ENCODE assay signal across 7 cellular contexts in the genomic region with DNA sequence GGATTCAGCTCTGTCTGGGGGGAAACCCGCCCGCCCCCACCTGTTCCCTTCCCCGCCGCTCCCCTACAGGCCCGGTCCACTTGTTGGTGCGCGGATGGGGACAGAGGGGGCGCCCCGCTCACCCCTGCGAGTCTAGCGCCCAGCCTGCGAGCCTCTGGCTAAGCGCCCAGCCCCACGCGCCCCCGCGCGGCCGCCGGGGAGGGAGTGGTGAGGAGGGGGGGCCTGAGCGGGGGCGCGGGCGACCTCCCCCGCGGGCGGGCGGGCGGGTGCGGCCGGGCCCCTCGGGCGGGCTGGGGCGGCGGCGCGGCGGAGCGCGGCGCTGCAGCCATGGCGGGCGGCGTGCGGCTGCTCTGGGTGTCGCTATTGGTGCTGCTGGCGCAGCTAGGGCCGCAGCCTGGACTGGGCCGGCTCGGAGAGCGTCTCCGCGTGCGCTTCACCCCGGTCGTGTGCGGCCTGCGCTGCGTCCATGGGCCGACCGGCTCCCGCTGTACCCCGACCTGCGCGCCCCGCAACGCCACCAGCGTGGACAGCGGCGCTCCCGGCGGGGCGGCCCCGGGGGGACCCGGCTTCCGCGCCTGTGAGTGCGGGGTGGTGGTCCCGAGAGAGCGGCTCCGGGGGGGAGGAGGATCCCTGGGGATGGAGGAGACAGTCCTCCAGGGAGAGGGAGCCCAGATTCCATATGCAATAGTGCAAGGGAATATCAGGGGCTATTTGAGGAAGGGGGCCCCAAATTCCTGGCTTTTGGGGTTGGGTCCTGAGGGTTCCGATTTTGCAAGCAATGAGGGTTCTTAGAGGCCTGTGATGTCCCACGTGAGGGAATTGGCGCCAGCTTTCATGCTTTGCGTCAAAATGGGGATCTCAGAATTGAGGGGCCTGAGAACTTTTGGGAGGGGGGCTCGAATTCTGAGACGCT. TPM values are rescaled to one million over a fixed set of nuclear protein-coding genes. Genes with fewer than 3 reads are reported as not detected.
DNase-seq lines count a peak whose midpoint lies in the region; ATAC-seq, FAIRE-seq and TF ChIP-seq lines count a peak whose summit lies in the region.

A gene with protein sequence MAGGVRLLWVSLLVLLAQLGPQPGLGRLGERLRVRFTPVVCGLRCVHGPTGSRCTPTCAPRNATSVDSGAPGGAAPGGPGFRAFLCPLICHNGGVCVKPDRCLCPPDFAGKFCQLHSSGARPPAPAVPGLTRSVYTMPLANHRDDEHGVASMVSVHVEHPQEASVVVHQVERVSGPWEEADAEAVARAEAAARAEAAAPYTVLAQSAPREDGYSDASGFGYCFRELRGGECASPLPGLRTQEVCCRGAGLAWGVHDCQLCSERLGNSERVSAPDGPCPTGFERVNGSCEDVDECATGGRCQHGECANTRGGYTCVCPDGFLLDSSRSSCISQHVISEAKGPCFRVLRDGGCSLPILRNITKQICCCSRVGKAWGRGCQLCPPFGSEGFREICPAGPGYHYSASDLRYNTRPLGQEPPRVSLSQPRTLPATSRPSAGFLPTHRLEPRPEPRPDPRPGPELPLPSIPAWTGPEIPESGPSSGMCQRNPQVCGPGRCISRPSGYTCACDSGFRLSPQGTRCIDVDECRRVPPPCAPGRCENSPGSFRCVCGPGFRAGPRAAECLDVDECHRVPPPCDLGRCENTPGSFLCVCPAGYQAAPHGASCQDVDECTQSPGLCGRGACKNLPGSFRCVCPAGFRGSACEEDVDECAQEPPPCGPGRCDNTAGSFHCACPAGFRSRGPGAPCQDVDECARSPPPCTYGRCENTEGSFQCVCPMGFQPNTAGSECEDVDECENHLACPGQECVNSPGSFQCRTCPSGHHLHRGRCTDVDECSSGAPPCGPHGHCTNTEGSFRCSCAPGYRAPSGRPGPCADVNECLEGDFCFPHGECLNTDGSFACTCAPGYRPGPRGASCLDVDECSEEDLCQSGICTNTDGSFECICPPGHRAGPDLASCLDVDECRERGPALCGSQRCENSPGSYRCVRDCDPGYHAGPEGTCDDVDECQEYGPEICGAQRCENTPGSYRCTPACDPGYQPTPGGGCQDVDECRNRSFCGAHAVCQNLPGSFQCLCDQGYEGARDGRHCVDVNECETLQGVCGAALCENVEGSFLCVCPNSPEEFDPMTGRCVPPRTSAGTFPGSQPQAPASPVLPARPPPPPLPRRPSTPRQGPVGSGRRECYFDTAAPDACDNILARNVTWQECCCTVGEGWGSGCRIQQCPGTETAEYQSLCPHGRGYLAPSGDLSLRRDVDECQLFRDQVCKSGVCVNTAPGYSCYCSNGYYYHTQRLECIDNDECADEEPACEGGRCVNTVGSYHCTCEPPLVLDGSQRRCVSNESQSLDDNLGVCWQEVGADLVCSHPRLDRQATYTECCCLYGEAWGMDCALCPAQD (N-terminal part only) (plus strand): TSS at position 309 of the 913 bp plus-strand sequence. CDS start 19 bp downstream, at position 328.

- no peaks in the 10 kb centered on the region for H3K36me3 Mint-ChIP-seq in stimulated activated memory B cell treated with anti-CD40 and anti-IgM and Interleukin-4, amounts not matched to agents 10 μg/mL and 1 μg/mL and 100 μg/mL, for 72 hours

- DNase-seq in GM10266 (ENCODE audit: extremely low spot score) (peak; percentile 53), NCI-H460 (ENCODE audit: extremely low read depth, low read depth) (no peak), brain microvascular endothelial cell (no peak), keratinocyte (ENCODE audit: low read depth, low spot score) (no peak), NCI-H2081 (lab: John Stamatoyannopoulos, UW) (no peak)

- peak within 1 kb of the TSS; percentile 96 for H3K4me2 ChIP-seq in keratinocyte (ENCODE audit: control insufficient read depth, extremely low read depth, insufficient read depth, low read depth, low read length)

- H3K27ac Mint-ChIP-seq in stimulated activated memory B cell treated with anti-CD40 and anti-IgM and Interleukin-4, amounts not matched to agents 10 μg/mL and 1 μg/mL and 100 μg/mL, for 72 hours = no peak within 1 kb of the TSS

- H3K9ac ChIP-seq in keratinocyte (ENCODE audit: control insufficient read depth, extremely low read depth, insufficient read depth, low read length) = peak within 1 kb of the TSS; percentile 71

- no peaks in the 10 kb centered on the region for H3K36me3 ChIP-seq in brain microvascular endothelial cell (replicated peaks)
- H3K36me3 ChIP-seq in keratinocyte (ENCODE audit: control insufficient read depth in 2 of 2, extremely low read depth in 1 of 2, insufficient read depth in 2 of 2, low read length in 2 of 2) = no peaks in the 10 kb centered on the region

- dilution Hi-C loops in keratinocyte (cut with MboI; ENCODE audit: extremely low pct_ligation_motif_present, low sequenced_read_pairs) = no loop called here

- H3K79me2 ChIP-seq in keratinocyte (ENCODE audit: control insufficient read depth, insufficient read depth, low read length) = no peaks in the 10 kb centered on the region

- no peak for ATAC-seq in stimulated activated memory B cell treated with anti-CD40 and anti-IgM and Interleukin-4, amounts not matched to agents 10 μg/mL and 1 μg/mL and 100 μg/mL, for 72 hours
- no peak for ATAC-seq in HG03342 (IDR thresholded peaks at IDR 0.05; ENCODE audit: unreplicated experiment)

- peaks cover 47% of the 10 kb centered on the region for H3K4me1 ChIP-seq in keratinocyte (ENCODE audit: control insufficient read depth, extremely low read depth, insufficient read depth, low read length)

- H3K4me3 ChIP-seq in brain microvascular endothelial cell (ENCODE audit: low read depth, low read length) = peak within 1 kb of the TSS; percentile 40
- peak within 1 kb of the TSS; percentile 50 to 72 (median 66) for H3K4me3 ChIP-seq in keratinocyte (ENCODE audit: control insufficient read depth in 2 of 3, extremely low read depth in 1 of 3, insufficient read depth in 2 of 3, low read depth in 1 of 3, low read length in 3 of 3)

- no peaks in the 10 kb centered on the region for H3K9me1 ChIP-seq in keratinocyte (ENCODE audit: control insufficient read depth, extremely low read depth, insufficient read depth, low read length)

- peaks cover 2% of the 10 kb centered on the region for H3K9me3 Mint-ChIP-seq in stimulated activated memory B cell treated with anti-CD40 and anti-IgM and Interleukin-4, amounts not matched to agents 10 μg/mL and 1 μg/mL and 100 μg/mL, for 72 hours

- peaks cover 80% of the 10 kb centered on the region for H3K4me1 Mint-ChIP-seq in stimulated activated memory B cell treated with anti-CD40 and anti-IgM and Interleukin-4, amounts not matched to agents 10 μg/mL and 1 μg/mL and 100 μg/mL, for 72 hours

- H3K27me3 ChIP-seq in brain microvascular endothelial cell (replicated peaks) = no peaks in the 10 kb centered on the region
- peaks cover 41% of the 10 kb centered on the region for H3K27me3 ChIP-seq in keratinocyte (ENCODE audit: control insufficient read depth, extremely low read depth, insufficient read depth, low read length)

- peaks cover 57% of the 10 kb centered on the region for H3K27me3 Mint-ChIP-seq in stimulated activated memory B cell treated with anti-CD40 and anti-IgM and Interleukin-4, amounts not matched to agents 10 μg/mL and 1 μg/mL and 100 μg/mL, for 72 hours

- FAIRE-seq in keratinocyte (lab: Jason Lieb, UNC) = no peak

- H3K27ac ChIP-seq in brain microvascular endothelial cell = no peak within 1 kb of the TSS
- H3K27ac ChIP-seq in keratinocyte (ENCODE audit: control insufficient read depth, insufficient read depth, low read length) = peak within 1 kb of the TSS; percentile 65

- in situ Hi-C loops in brain microvascular endothelial cell (cut with HindIII; ENCODE audit: low pct_ligation_motif_present, low sequenced_read_pairs) = no loop called here

- H3K4me3 Mint-ChIP-seq in stimulated activated memory B cell treated with anti-CD40 and anti-IgM and Interleukin-4, amounts not matched to agents 10 μg/mL and 1 μg/mL and 100 μg/mL, for 72 hours = peak within 1 kb of the TSS; percentile 24

- H4K20me1 ChIP-seq in keratinocyte (ENCODE audit: control insufficient read depth, extremely low read depth, insufficient read depth, low read length) = no peaks in the 10 kb centered on the region

- TF ChIP-seq CTCF in GM10266 (IDR thresholded peaks at IDR 0.05; ENCODE audit: control insufficient read depth, insufficient read depth, low read depth, missing control alignments) = peak; percentile 48
- TF ChIP-seq CTCF in brain microvascular endothelial cell (IDR thresholded peaks at IDR 0.05; ENCODE audit: low read depth, low read length, missing control alignments) = peak; percentile 3
- peak in 1 of 3 experiments; percentile 53 for TF ChIP-seq CTCF in keratinocyte (optimal IDR thresholded peaks at IDR 0.05 in 1 of 3, IDR thresholded peaks at IDR 0.05 in 1 of 3, conservative IDR thresholded peaks at IDR 0.05 in 1 of 3; ENCODE audit: extremely low read depth in 1 of 3, insufficient read depth in 2 of 3, low read length in 3 of 3)

- H3K9me3 ChIP-seq in keratinocyte (ENCODE audit: control insufficient read depth, low read depth, low read length) = no peaks in the 10 kb centered on the region

- H2AFZ ChIP-seq in keratinocyte (ENCODE audit: control insufficient read depth, low read length) = peak within 1 kb of the TSS; percentile 58

RNA-seq across cellular contexts. Expression of the gene that starts here (rescaled TPM):
- total RNA-seq in NCI-H460 (2014; rRNA removed; shearing (Covaris generic)) = 24.2 and 29.9 TPM in 2 replicates
- polyA plus RNA-seq in NCI-H460 (2014; cell fraction: nucleus; rRNA removed) = 191 and 335 TPM in 2 replicates
- 25.9 to 48.0 TPM (median 29.6 TPM) in 3 replicates for polyA plus RNA-seq in keratinocyte
- polyA plus RNA-seq in keratinocyte (2011; ENCODE audit: low read depth) = 18.4 TPM
- 16.2 and 40.9 TPM in 2 replicates for polyA plus RNA-seq in keratinocyte (2011; cell fraction: cytosol; rRNA removed)
- 171 and 248 TPM in 2 replicates for polyA plus RNA-seq in keratinocyte (2011; cell fraction: nucleus; rRNA removed)
- polyA plus RNA-seq in keratinocyte (2012; ENCODE audit: low replicate concordance) = 67.3 and 104 TPM in 2 replicates
- polyA minus RNA-seq in keratinocyte = 23.7 to 113 TPM (median 33.0 TPM) in 3 replicates
- 63.9 TPM for polyA minus RNA-seq in keratinocyte (2011; cell fraction: cytosol; rRNA and poly(A)+ RNA removed)
- 56.5 and 60.9 TPM in 2 replicates for polyA minus RNA-seq in keratinocyte (2011; cell fraction: nucleus; rRNA and poly(A)+ RNA removed)
